In genomic region chr11:64353101-64353738, GRCh38 we compare ENCODE assay signal across 2 cellular contexts.
A peak's percentile ranks its signal among the peaks of the same experiment; 100 is the strongest.
TF ChIP-seq lines count a peak whose summit lies in the region.

No MANE protein-coding gene starts in this region.

TF ChIP-seq in K562, 482 proteins besides CTCF, POLR2A, EP300 and RAD21:
- TF ChIP-seq ZNF384 (IDR thresholded peaks at IDR 0.05; ENCODE audit: low read depth, low read length) = no peak
- 0 out of 2 replicates have a peak, but pooled peaks have one; percentile 26 for TF ChIP-seq ZBTB33 (CRISPR knock-in tag; IDR thresholded peaks at IDR 0.05)

TF ChIP-seq in GM12891, 5 proteins besides CTCF, POLR2A, EP300 and RAD21:
- TF ChIP-seq POU2F2 (IDR thresholded peaks at IDR 0.05; ENCODE audit: low read depth, low read length) (no peak), TAF1 (IDR thresholded peaks at IDR 0.05; ENCODE audit: low read depth, low read length) (no peak), SPI1 (IDR thresholded peaks at IDR 0.05; ENCODE audit: low read depth, low read length) (no peak), PAX5 (IDR thresholded peaks at IDR 0.05; ENCODE audit: insufficient read depth, low read length, severe bottlenecking) (no peak)
